ENCODE assay signal across 31 cellular contexts in the genomic region with DNA sequence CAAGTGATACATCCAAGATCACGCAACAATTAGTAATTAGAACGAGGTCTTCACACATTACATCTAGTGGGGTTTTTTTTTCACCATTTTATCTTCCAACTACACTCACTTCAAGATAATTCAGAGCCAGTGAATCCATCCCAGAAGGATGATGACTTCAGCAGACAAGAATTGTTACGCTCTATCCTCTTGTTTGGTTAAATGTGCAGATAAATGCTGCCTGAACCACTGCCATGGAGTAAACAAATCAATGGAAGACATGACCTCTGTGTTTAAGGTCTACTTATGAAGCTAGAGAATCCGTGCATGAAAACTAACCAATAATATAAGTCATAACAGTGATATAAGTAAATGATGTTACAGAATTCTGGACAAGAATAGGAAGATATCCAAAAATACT.
"Had no signal": no experiment of that assay in that cellular context is flagged by ENCODE, and none has a peak within 500 bp of the region (broad histone marks: within the 10 kb centered on the region; RNA-seq: fewer than 3 reads in every experiment).

No MANE protein-coding gene starts in this region.

- H3K9me3 ChIP-seq: ascending aorta had no signal

- FAIRE-seq: RCC 7860 had no signal

- ATAC-seq: activated CD8-positive, alpha-beta memory T cell treated with anti-CD3 and anti-CD28 coated beads, Interleukin-2, amount 10 ng/mL, durations not matched to agents 7 days and 5 days; activated naive CD8-positive, alpha-beta T cell treated with anti-CD3 and anti-CD28 coated beads, Interleukin-2, amount 50 U/mL, for 24 hours; Right ventricle myocardium inferior had no signal

- H3K27me3 Mint-ChIP-seq: activated CD4-positive, alpha-beta memory T cell treated with anti-CD3 and anti-CD28 coated beads, Interleukin-2, amount 10 ng/mL, durations not matched to agents 7 days and 5 days; activated CD8-positive, alpha-beta memory T cell treated with anti-CD3 and anti-CD28 coated beads, Interleukin-2, amount 10 ng/mL, durations not matched to agents 7 days and 5 days; activated naive CD4-positive, alpha-beta T cell treated with anti-CD3 and anti-CD28 coated beads, Interleukin-2, amount 10 ng/mL, durations not matched to agents 7 days and 5 days; activated naive CD8-positive, alpha-beta T cell; activated naive CD8-positive, alpha-beta T cell treated with anti-CD3 and anti-CD28 coated beads, Interleukin-2, amount 50 U/mL, for 24 hours; central memory CD8-positive, alpha-beta T cell had no signal

- H3K4me1 ChIP-seq: ascending aorta had no signal

- H3K27ac Mint-ChIP-seq: activated CD4-positive, alpha-beta memory T cell treated with anti-CD3 and anti-CD28 coated beads, Interleukin-2, amount 10 ng/mL, durations not matched to agents 7 days and 5 days; activated CD8-positive, alpha-beta memory T cell treated with anti-CD3 and anti-CD28 coated beads, Interleukin-2, amount 10 ng/mL, durations not matched to agents 7 days and 5 days; activated naive CD4-positive, alpha-beta T cell treated with anti-CD3 and anti-CD28 coated beads, Interleukin-2, amount 10 ng/mL, durations not matched to agents 7 days and 5 days; activated naive CD8-positive, alpha-beta T cell; activated naive CD8-positive, alpha-beta T cell treated with anti-CD3 and anti-CD28 coated beads, Interleukin-2, amount 50 U/mL, for 24 hours had no signal

- H3K27ac ChIP-seq: ascending aorta, cardiac muscle cell, PC-9, RWPE1, WERI-Rb-1 had no signal

- DNase-seq: activated CD4-positive, alpha-beta memory T cell treated with anti-CD3 and anti-CD28 coated beads, Interleukin-2, amount 10 ng/mL, durations not matched to agents 7 days and 5 days; activated CD4-positive, alpha-beta T cell treated with anti-CD3 and anti-CD28 coated beads for 1 hour; activated CD4-positive, alpha-beta T cell treated with anti-CD3 and anti-CD28 coated beads for 48 hours; activated CD4-positive, CD25-positive, alpha-beta regulatory T cell; activated CD8-positive, alpha-beta memory T cell treated with anti-CD3 and anti-CD28 coated beads for 24 hours; activated CD8-positive, alpha-beta memory T cell treated with anti-CD3 and anti-CD28 coated beads, Interleukin-2, amount 10 ng/mL, durations not matched to agents 7 days and 5 days; activated CD8-positive, alpha-beta memory T cell treated with anti-CD3 and anti-CD28 coated beads, Interleukin-2, amount 50 U/mL, for 48 hours; activated effector memory CD4-positive, alpha-beta T cell treated with Interleukin-2 at 50 U/mL for 16 hours; activated naive CD4-positive, alpha-beta T cell treated with anti-CD3 and anti-CD28 coated beads, Interleukin-2, amount 10 ng/mL, durations not matched to agents 7 days and 5 days; activated naive CD8-positive, alpha-beta T cell treated with anti-CD3 and anti-CD28 coated beads, Interleukin-2, amount 50 U/mL, for 24 hours; activated T-cell treated with anti-CD3 and anti-CD28 coated beads, Interleukin-2, amount 50 U/mL, for 48 hours; amniotic stem cell; NCI-H1048; NCI-H1105 treated with DMSO at 0.1 percent for 48 hours; NCI-H1436; NCI-H1694; NCI-H1930; NCI-H446 treated with DMSO at 0.1 percent for 48 hours; NCI-H524; PC-9; SW 1271; T-helper 1 cell; T1000; WERI-Rb-1 had no signal

- H3K36me3 ChIP-seq: ascending aorta, cardiac muscle cell, WERI-Rb-1 had no signal

- H3K4me3 Mint-ChIP-seq: activated CD4-positive, alpha-beta memory T cell treated with anti-CD3 and anti-CD28 coated beads, Interleukin-2, amount 10 ng/mL, durations not matched to agents 7 days and 5 days; activated CD8-positive, alpha-beta memory T cell treated with anti-CD3 and anti-CD28 coated beads, Interleukin-2, amount 10 ng/mL, durations not matched to agents 7 days and 5 days; activated naive CD4-positive, alpha-beta T cell treated with anti-CD3 and anti-CD28 coated beads, Interleukin-2, amount 10 ng/mL, durations not matched to agents 7 days and 5 days; activated naive CD8-positive, alpha-beta T cell; activated naive CD8-positive, alpha-beta T cell treated with anti-CD3 and anti-CD28 coated beads, Interleukin-2, amount 50 U/mL, for 24 hours; central memory CD8-positive, alpha-beta T cell had no signal

- H3K4me3 ChIP-seq: ascending aorta, cardiac muscle cell, PC-9 had no signal

- H3K27me3 ChIP-seq: ascending aorta, cardiac muscle cell had no signal

- H2AFZ ChIP-seq: PC-9 had no signal

- H3K36me3 Mint-ChIP-seq: activated CD8-positive, alpha-beta memory T cell treated with anti-CD3 and anti-CD28 coated beads, Interleukin-2, amount 10 ng/mL, durations not matched to agents 7 days and 5 days; activated naive CD4-positive, alpha-beta T cell treated with anti-CD3 and anti-CD28 coated beads, Interleukin-2, amount 10 ng/mL, durations not matched to agents 7 days and 5 days; activated naive CD8-positive, alpha-beta T cell had no signal

- H3K9me3 Mint-ChIP-seq: activated CD4-positive, alpha-beta memory T cell treated with anti-CD3 and anti-CD28 coated beads, Interleukin-2, amount 10 ng/mL, durations not matched to agents 7 days and 5 days; activated naive CD4-positive, alpha-beta T cell treated with anti-CD3 and anti-CD28 coated beads, Interleukin-2, amount 10 ng/mL, durations not matched to agents 7 days and 5 days; activated naive CD8-positive, alpha-beta T cell treated with anti-CD3 and anti-CD28 coated beads, Interleukin-2, amount 50 U/mL, for 24 hours; central memory CD8-positive, alpha-beta T cell had no signal

- H3K4me2 ChIP-seq: PC-9 had no signal

- H3K4me1 Mint-ChIP-seq: activated CD4-positive, alpha-beta memory T cell treated with anti-CD3 and anti-CD28 coated beads, Interleukin-2, amount 10 ng/mL, durations not matched to agents 7 days and 5 days; activated CD8-positive, alpha-beta memory T cell treated with anti-CD3 and anti-CD28 coated beads, Interleukin-2, amount 10 ng/mL, durations not matched to agents 7 days and 5 days; activated naive CD4-positive, alpha-beta T cell treated with anti-CD3 and anti-CD28 coated beads, Interleukin-2, amount 10 ng/mL, durations not matched to agents 7 days and 5 days; activated naive CD8-positive, alpha-beta T cell treated with anti-CD3 and anti-CD28 coated beads, Interleukin-2, amount 50 U/mL, for 24 hours; central memory CD8-positive, alpha-beta T cell had no signal
